15 cellular contexts compared by ENCODE assay signal in the genomic region with DNA sequence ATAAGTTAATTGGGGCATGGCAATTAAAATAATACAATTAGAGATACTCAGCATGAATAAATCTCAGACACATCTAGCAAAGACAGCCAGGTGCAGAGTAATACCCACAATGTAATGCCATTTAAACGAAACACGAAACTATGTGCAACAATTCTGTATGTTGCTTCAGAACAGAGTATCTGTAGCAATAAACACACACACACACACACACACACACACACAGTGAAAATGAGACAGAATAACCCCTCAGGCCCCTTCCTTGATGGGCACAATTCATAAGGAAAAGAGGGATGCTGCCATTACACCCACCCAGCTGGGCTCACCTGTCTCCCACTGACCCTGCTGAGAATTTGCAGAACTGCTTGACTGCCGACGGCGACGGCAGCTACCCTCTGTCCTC. TPM values are rescaled to one million over a fixed set of nuclear protein-coding genes. Genes with fewer than 3 reads are reported as not detected.
DNase-seq lines count a peak whose midpoint lies in the region; ATAC-seq, FAIRE-seq and TF ChIP-seq lines count a peak whose summit lies in the region.
"Had no signal": no experiment of that assay in that cellular context is flagged by ENCODE, and none has a peak within 500 bp of the region (broad histone marks: within the 10 kb centered on the region; RNA-seq: fewer than 3 reads in every experiment).

No MANE protein-coding gene starts in this region.

- H3K36me3 ChIP-seq in Loucy (ENCODE audit: insufficient read depth, low read length) = peaks cover 11% of the 10 kb centered on the region; the same call in 1 of the 2 replicates
- H3K36me3 ChIP-seq in trophoblast cell (ENCODE audit: control insufficient read depth in 1 of 2, insufficient read depth in 2 of 2, low read length in 2 of 2) = peaks cover 25 to 29% of the 10 kb centered on the region in 2 experiments
- H3K36me3 ChIP-seq in kidney (ENCODE audit: control insufficient read depth in 1 of 2, insufficient read depth in 2 of 2, low read length in 2 of 2) = peaks cover 15 to 20% of the 10 kb centered on the region in 2 donors

- no peak overlapping the region for H2AFZ ChIP-seq in Loucy (ENCODE audit: low read length)
- H2AFZ ChIP-seq in trophoblast cell (ENCODE audit: insufficient read depth, low read length, poor library complexity) = no peak overlapping the region

- peaks cover 40% of the 10 kb centered on the region for H3K4me1 ChIP-seq in Loucy (ENCODE audit: insufficient read depth, low read length, poor library complexity, severe bottlenecking)
- peaks cover 4 to 12% of the 10 kb centered on the region in 2 experiments for H3K4me1 ChIP-seq in trophoblast cell (ENCODE audit: control insufficient read depth in 1 of 2, insufficient read depth in 2 of 2, low read length in 2 of 2)
- peaks cover 19 to 20% of the 10 kb centered on the region in 2 donors for H3K4me1 ChIP-seq in kidney (ENCODE audit: control insufficient read depth in 1 of 2, insufficient read depth in 1 of 2, low read depth in 1 of 2, low read length in 2 of 2)

- H3K27me3 Mint-ChIP-seq in activated T-cell treated with anti-CD3 and anti-CD28 coated beads, Interleukin-2, amount 50 U/mL, for 72 hours (ENCODE audit: low read depth) = no peaks in the 10 kb centered on the region
- peaks cover 11% of the 10 kb centered on the region for H3K27me3 Mint-ChIP-seq in brain

- no peak overlapping the region for H2BK5ac ChIP-seq in trophoblast cell (ENCODE audit: low read depth, low read length, poor library complexity)

- H3K14ac ChIP-seq in trophoblast cell (ENCODE audit: low read length) = no peak overlapping the region

- H2AK5ac ChIP-seq in trophoblast cell (ENCODE audit: low read length) = no peak overlapping the region

- no peak overlapping the region for H2BK120ac ChIP-seq in trophoblast cell (ENCODE audit: insufficient read depth, low read length, poor library complexity)

- H3K27me3 ChIP-seq in Loucy (ENCODE audit: insufficient read depth, low read length, poor library complexity, severe bottlenecking) = no peaks in the 10 kb centered on the region
- no peaks in the 10 kb centered on the region for H3K27me3 ChIP-seq in trophoblast cell (ENCODE audit: insufficient read depth, low read length)
- H3K27me3 ChIP-seq: stomach had no signal

- no peak for FAIRE-seq in kidney (lab: Jason Lieb, UNC)

- H3F3A ChIP-seq in Loucy (ENCODE audit: low read depth) = no peaks in the 10 kb centered on the region

- H4K8ac ChIP-seq in trophoblast cell (ENCODE audit: low read depth, low read length) = no peak overlapping the region

- no CpG with 5 or more reads among the region's 6 CpGs for WGBS in trophoblast cell (ENCODE audit: extremely low coverage, insufficient coverage, insufficient read length)

- no peaks in the 10 kb centered on the region for H3K9me2 ChIP-seq in Loucy (replicated peaks; ENCODE audit: low read depth, low read length)

- H3K18ac ChIP-seq in trophoblast cell (ENCODE audit: low read length) = no peak overlapping the region

- H3K9me3 Mint-ChIP-seq in activated T-cell treated with anti-CD3 and anti-CD28 coated beads, Interleukin-2, amount 50 U/mL, for 72 hours = no peaks in the 10 kb centered on the region
- peaks cover 0 to 4% (median 0%) of the 10 kb centered on the region in 5 experiments for H3K9me3 Mint-ChIP-seq in brain

- H4K12ac ChIP-seq in trophoblast cell (ENCODE audit: low read depth, low read length) = no peak overlapping the region

- H3K36me3 Mint-ChIP-seq in activated T-cell treated with anti-CD3 and anti-CD28 coated beads, Interleukin-2, amount 50 U/mL, for 72 hours (ENCODE audit: insufficient read depth in 2 of 2) = peaks cover 8 to 18% of the 10 kb centered on the region in 2 donors
- H3K36me3 Mint-ChIP-seq in brain = peaks cover 41% of the 10 kb centered on the region

- no peak for ATAC-seq in activated T-cell treated with anti-CD3 and anti-CD28 coated beads, Interleukin-2, amount 50 U/mL, for 72 hours (replicated peaks in 1 of 2)
- ATAC-seq in left ventricle myocardium superior (no peak), GM19397 (IDR thresholded peaks at IDR 0.05; ENCODE audit: unreplicated experiment) (no peak)

- H2BK12ac ChIP-seq in trophoblast cell (ENCODE audit: low read length) = no peak overlapping the region

- H3K27ac Mint-ChIP-seq in activated T-cell treated with anti-CD3 and anti-CD28 coated beads, Interleukin-2, amount 50 U/mL, for 72 hours = peak overlapping the region; percentile 74
- H3K27ac Mint-ChIP-seq in brain = peak overlapping the region in 2 of 5 experiments; percentile 20 to 36

- peak overlapping the region; percentile 45 to 82 for H3K4me3 Mint-ChIP-seq in activated T-cell treated with anti-CD3 and anti-CD28 coated beads, Interleukin-2, amount 50 U/mL, for 72 hours
- peak overlapping the region; percentile 94 to 97 (median 95) for H3K4me3 Mint-ChIP-seq in brain

- H3K4me3 ChIP-seq in Loucy (ENCODE audit: low read length, poor library complexity, severe bottlenecking) = peak overlapping the region; percentile 96
- no peak overlapping the region for H3K4me3 ChIP-seq in trophoblast cell (ENCODE audit: low read depth, low read length)
- no peak overlapping the region for H3K4me3 ChIP-seq in kidney (ENCODE audit: low read length in 2 of 2)

- peaks cover 30% of the 10 kb centered on the region for H4K20me1 ChIP-seq in Loucy (ENCODE audit: insufficient read depth, low read length, poor library complexity, severe bottlenecking)

- peaks cover 63% of the 10 kb centered on the region for H3K4me1 Mint-ChIP-seq in activated T-cell treated with anti-CD3 and anti-CD28 coated beads, Interleukin-2, amount 50 U/mL, for 72 hours (ENCODE audit: low read depth)
- H3K4me1 Mint-ChIP-seq in brain = peaks cover 60% of the 10 kb centered on the region

- H3K79me1 ChIP-seq in trophoblast cell (ENCODE audit: low read length) = peaks cover 14% of the 10 kb centered on the region

- no peak overlapping the region for H3K23ac ChIP-seq in trophoblast cell (ENCODE audit: low read length)

- TF ChIP-seq CTCF in Loucy (conservative IDR thresholded peaks at IDR 0.05; ENCODE audit: low read length) = no peak
- no peak for TF ChIP-seq CTCF in brain (conservative IDR thresholded peaks at IDR 0.05)
- no peak for TF ChIP-seq CTCF in kidney (IDR thresholded peaks at IDR 0.05; ENCODE audit: borderline replicate concordance, extremely low read depth, insufficient read depth)

- H3K4me2 ChIP-seq in Loucy (ENCODE audit: low read depth, low read length, poor library complexity, severe bottlenecking) (peak overlapping the region; percentile 95), trophoblast cell (ENCODE audit: low read length) (no peak overlapping the region)

- H3K9me3 ChIP-seq in Loucy (ENCODE audit: insufficient read depth, low read depth, low read length) = no peaks in the 10 kb centered on the region
- no peaks in the 10 kb centered on the region for H3K9me3 ChIP-seq in trophoblast cell (ENCODE audit: insufficient read depth, low read depth, low read length)
- H3K9me3 ChIP-seq in kidney (ENCODE audit: control insufficient read depth in 1 of 2, low read length in 2 of 2) = no peaks in the 10 kb centered on the region
- H3K9me3 ChIP-seq: stomach had no signal

- H3K9ac ChIP-seq in Loucy (ENCODE audit: low read depth, low read length, poor library complexity, severe bottlenecking) (peak overlapping the region; percentile 88), trophoblast cell (ENCODE audit: low read length) (no peak overlapping the region), kidney (ENCODE audit: low read length in 2 of 2) (no peak overlapping the region)

- H3K79me2 ChIP-seq in Loucy (ENCODE audit: insufficient read depth, low read length) (peaks cover 73% of the 10 kb centered on the region), trophoblast cell (ENCODE audit: control insufficient read depth, insufficient read depth, low read length, poor library complexity) (peaks cover 14% of the 10 kb centered on the region)

- peak overlapping the region; percentile 67 for H3K4ac ChIP-seq in trophoblast cell (ENCODE audit: low read depth, low read length)

- DNase-seq in activated T-cell treated with anti-CD3 and anti-CD28 coated beads, Interleukin-2, amount 50 U/mL, for 72 hours = no peak
- no peak for DNase-seq in activated T-cell treated with anti-CD3 and anti-CD28 coated beads, Interleukin-2, amount 50 U/mL, for 1 hour
- DNase-seq in trophoblast cell (no peak), left ventricle myocardium superior (no peak), kidney (no peak)
- DNase-seq: activated CD4-positive, CD25-positive, alpha-beta regulatory T cell treated with anti-CD3 and anti-CD28 coated beads, Interleukin-2, amount 50 U/mL, for 72 hours; activated effector memory CD4-positive, alpha-beta T cell treated with Interleukin-2 at 50 U/mL for 16 hours; hippocampal formation; NCI-H82; stimulated activated CD4-positive, alpha-beta T cell treated with anti-CD3 and anti-CD28 coated beads, Interleukin-12 subunit alpha, Interleukin-12 subunit beta, amount 100 ng/mL, for 4 hours; stomach had no signal

- intact Hi-C loops in left ventricle myocardium superior (cut with micrococcal nuclease) (no loop called here), kidney (cut with DNase I) (no loop called here)

- H4K91ac ChIP-seq in trophoblast cell (ENCODE audit: low read depth, low read length) = no peak overlapping the region

- H3K27ac ChIP-seq in trophoblast cell (ENCODE audit: low read depth, low read length) (no peak overlapping the region), kidney (ENCODE audit: low read depth in 2 of 2, low read length in 2 of 2) (no peak overlapping the region)
- H3K27ac ChIP-seq: HL-60, stomach had no signal

RNA-seq across cellular contexts. Expression of a gene that starts 2.7 kb away (rescaled TPM):
- 10 to 100 TPM; 28.8 to 31.6 TPM for total RNA-seq in activated T-cell treated with anti-CD3 and anti-CD28 coated beads, Interleukin-2, amount 50 U/mL, for 72 hours
- 63.1 TPM for polyA plus RNA-seq in brain (ENCODE audit: insufficient read depth, low read depth, low replicate concordance)
- 44.2 and 47.8 TPM in 2 replicates for polyA plus RNA-seq in trophoblast cell (2013)
- 17.2 TPM for total RNA-seq in left ventricle myocardium superior
- total RNA-seq in kidney = 26.1 TPM
- 36.3 TPM for polyA plus RNA-seq in kidney (ENCODE audit: insufficient read depth, low read depth, low replicate concordance)

RNA-seq across cellular contexts. Expression of a gene that starts 5.3 kb away (rescaled TPM):
- 10 to 100 TPM; 11.4 to 11.9 TPM for total RNA-seq in activated T-cell treated with anti-CD3 and anti-CD28 coated beads, Interleukin-2, amount 50 U/mL, for 72 hours
- polyA plus RNA-seq in brain (ENCODE audit: insufficient read depth, low read depth, low replicate concordance) (6.3 TPM), kidney (ENCODE audit: insufficient read depth, low read depth, low replicate concordance) (2.6 TPM)
- polyA plus RNA-seq in trophoblast cell (2013) = 6.7 and 6.9 TPM in 2 replicates
- total RNA-seq in left ventricle myocardium superior (6.7 TPM), kidney (11.6 TPM)

RNA-seq across cellular contexts. Expression of a gene that starts 27.6 kb away (rescaled TPM):
- total RNA-seq in activated T-cell treated with anti-CD3 and anti-CD28 coated beads, Interleukin-2, amount 50 U/mL, for 72 hours = 10 to 100 TPM; 39.6 to 43.2 TPM
- polyA plus RNA-seq in brain (ENCODE audit: insufficient read depth, low read depth, low replicate concordance) (159 TPM), kidney (ENCODE audit: insufficient read depth, low read depth, low replicate concordance) (57.3 TPM)
- 77.6 and 78.9 TPM in 2 replicates for polyA plus RNA-seq in trophoblast cell (2013)
- total RNA-seq in left ventricle myocardium superior (40.0 TPM), kidney (39.2 TPM)

RNA-seq across cellular contexts. Expression of a gene that starts 40.1 kb away (rescaled TPM):
- total RNA-seq in activated T-cell treated with anti-CD3 and anti-CD28 coated beads, Interleukin-2, amount 50 U/mL, for 72 hours = 10 to 100 TPM; 65.7 to 75.6 TPM
- 30.1 TPM for polyA plus RNA-seq in brain (ENCODE audit: insufficient read depth, low read depth, low replicate concordance)
- polyA plus RNA-seq in trophoblast cell (2013) = 49.3 and 50.2 TPM in 2 replicates
- 46.0 TPM for total RNA-seq in left ventricle myocardium superior
- total RNA-seq in kidney = 61.2 TPM
- 31.1 TPM for polyA plus RNA-seq in kidney (ENCODE audit: insufficient read depth, low read depth, low replicate concordance)

RNA-seq across cellular contexts. Expression of a gene that starts 54.2 kb away (rescaled TPM):
- 10 to 100 TPM; 90.1 to 95.0 TPM for total RNA-seq in activated T-cell treated with anti-CD3 and anti-CD28 coated beads, Interleukin-2, amount 50 U/mL, for 72 hours
- 77.9 TPM for polyA plus RNA-seq in brain (ENCODE audit: insufficient read depth, low read depth, low replicate concordance)
- polyA plus RNA-seq in trophoblast cell (2013) = 36.7 and 39.1 TPM in 2 replicates
- total RNA-seq in left ventricle myocardium superior = 37.1 TPM
- 90.9 TPM for total RNA-seq in kidney
- 18.8 TPM for polyA plus RNA-seq in kidney (ENCODE audit: insufficient read depth, low read depth, low replicate concordance)
